In genomic region chr6:112245511-112246203, GRCh38 we compare ENCODE assay signal across 12 cellular contexts. TPM values are rescaled to one million over a fixed set of nuclear protein-coding genes. Genes with fewer than 3 reads are reported as not detected.
A peak's percentile ranks its signal among the peaks of the same experiment; 100 is the strongest.
DNase-seq lines count a peak whose midpoint lies in the region; ATAC-seq, FAIRE-seq and TF ChIP-seq lines count a peak whose summit lies in the region.
"Had no signal": no experiment of that assay in that cellular context is flagged by ENCODE, and none has a peak within 500 bp of the region (broad histone marks: within the 10 kb centered on the region; RNA-seq: fewer than 3 reads in every experiment).

No MANE protein-coding gene starts in this region.

- no peaks in the 10 kb centered on the region for H3K9me2 ChIP-seq in PC-9 (ENCODE audit: insufficient read depth)

- TF ChIP-seq CTCF in PC-9 (conservative IDR thresholded peaks at IDR 0.05), result no peak
- no peak for TF ChIP-seq CTCF in ovary (IDR thresholded peaks at IDR 0.05)

- no peak overlapping the region for H3K4me3 ChIP-seq in ACC112 (ENCODE audit: low read depth, low read length)
- no peak overlapping the region for H3K4me3 ChIP-seq in PC-9
- H3K4me3 ChIP-seq in ovary, result peak overlapping the region; percentile 2

- WGBS in ovary, 3 donors, result 4 to 15% (median 9%) methylated on average over 5 of the region's 5 CpGs

- DNase-seq in PC-9, result no peak
- peak; percentile 89 for DNase-seq in fibroblast of gingiva (ENCODE audit: low read depth)
- no peak for DNase-seq in ovary
- DNase-seq in urothelium cell line (ENCODE audit: low spot score), result no peak
- DNase-seq in NCI-H524 (lab: John Stamatoyannopoulos, UW), result no peak
- no peak for DNase-seq in SIG-M5 (lab: John Stamatoyannopoulos, UW)
- DNase-seq: ACHN; amygdala; stimulated activated CD4-positive, alpha-beta T cell treated with anti-CD3 and anti-CD28 coated beads, Interleukin-2, amount 100 ng/mL, for 24 hours had no signal

- H2AFZ ChIP-seq in ACC112 (ENCODE audit: low read length, unreplicated experiment) (no peak overlapping the region), PC-9 (no peak overlapping the region)

- no peaks in the 10 kb centered on the region for H3K27me3 ChIP-seq in ACC112 (ENCODE audit: insufficient read depth, low read length)
- no peaks in the 10 kb centered on the region for H3K27me3 ChIP-seq in PC-9 (ENCODE audit: insufficient read depth, low read depth)
- no peaks in the 10 kb centered on the region for H3K27me3 ChIP-seq in ovary

- H3K27ac ChIP-seq in ACC112 (ENCODE audit: low read depth, low read length), result peak overlapping the region; percentile 79
- peak overlapping the region; percentile 55 for H3K27ac ChIP-seq in PC-9
- peak overlapping the region in 1 of 2 donors; percentile 58 for H3K27ac ChIP-seq in ovary
- H3K27ac ChIP-seq: neutrophil had no signal

- FAIRE-seq in urothelium cell line (lab: Jason Lieb, UNC), result no peak

- H3K36me3 ChIP-seq in ACC112 (ENCODE audit: insufficient read depth, low read length) (peaks cover 54% of the 10 kb centered on the region), PC-9 (ENCODE audit: low read depth) (peaks cover 86% of the 10 kb centered on the region), ovary (no peaks in the 10 kb centered on the region)
- H3K36me3 ChIP-seq: neutrophil had no signal

- H3K79me2 ChIP-seq in ACC112 (ENCODE audit: control insufficient read depth, insufficient read depth, low read length, unreplicated experiment) (peaks cover 86% of the 10 kb centered on the region), PC-9 (ENCODE audit: low read depth) (peaks cover 97% of the 10 kb centered on the region)

- H3K4me1 ChIP-seq in ACC112 (ENCODE audit: control insufficient read depth, insufficient read depth, low read length, unreplicated experiment) (peaks cover 79% of the 10 kb centered on the region), PC-9 (replicated peaks; ENCODE audit: insufficient read depth) (peaks cover 87% of the 10 kb centered on the region), ovary (ENCODE audit: insufficient read depth) (peaks cover 19% of the 10 kb centered on the region)

- no peak for TF ChIP-seq EP300 in ovary (IDR thresholded peaks at IDR 0.05)

- no TSS peak for BruUV-seq in PC-9 (replicated peaks; lab: Mats Ljungman, UMichigan)

- no peak for ATAC-seq in HG03039 (IDR thresholded peaks at IDR 0.05; ENCODE audit: unreplicated experiment)

- H3F3A ChIP-seq in PC-9 (ENCODE audit: insufficient read depth, low read depth), result peaks cover 43% of the 10 kb centered on the region

- CTCF ChIA-PET in PC-9 (lab: Charles Lee), result no interaction called here

- H4K20me1 ChIP-seq in PC-9 (ENCODE audit: insufficient read depth), result no peaks in the 10 kb centered on the region

- H3K9me3 ChIP-seq in PC-9 (ENCODE audit: insufficient read depth, low read depth) (peaks cover 8% of the 10 kb centered on the region; the same call in 1 of the 2 replicates), ovary (no peaks in the 10 kb centered on the region)
- H3K9me3 ChIP-seq: neutrophil had no signal

- POLR2A ChIA-PET in PC-9 (lab: Charles Lee; ENCODE audit: unreplicated experiment), result no interaction called here

- H3K4me2 ChIP-seq in PC-9, result peak overlapping the region; percentile 59

- TF ChIP-seq POLR2A in ovary (IDR thresholded peaks at IDR 0.05), result no peak

- intact Hi-C loops in PC-9 (cut with micrococcal nuclease; ENCODE audit: unreplicated experiment) (no loop called here), ovary (cut with DNase I) (no loop called here)

RNA-seq across cellular contexts. Expression of gene LAMA4, which starts 8.7 kb away (rescaled TPM):
- total RNA-seq in PC-9 (2021) (58.3 and 91.0 TPM in 2 replicates), ovary (10 to 100 TPM; 29.0 to 92.8 (median 42.5) TPM)
- 10 to 100 TPM; 32.3 to 84.7 TPM for polyA plus RNA-seq in ovary
